Comparison of ENCODE assay signal across 1 cellular context in the genomic region with DNA sequence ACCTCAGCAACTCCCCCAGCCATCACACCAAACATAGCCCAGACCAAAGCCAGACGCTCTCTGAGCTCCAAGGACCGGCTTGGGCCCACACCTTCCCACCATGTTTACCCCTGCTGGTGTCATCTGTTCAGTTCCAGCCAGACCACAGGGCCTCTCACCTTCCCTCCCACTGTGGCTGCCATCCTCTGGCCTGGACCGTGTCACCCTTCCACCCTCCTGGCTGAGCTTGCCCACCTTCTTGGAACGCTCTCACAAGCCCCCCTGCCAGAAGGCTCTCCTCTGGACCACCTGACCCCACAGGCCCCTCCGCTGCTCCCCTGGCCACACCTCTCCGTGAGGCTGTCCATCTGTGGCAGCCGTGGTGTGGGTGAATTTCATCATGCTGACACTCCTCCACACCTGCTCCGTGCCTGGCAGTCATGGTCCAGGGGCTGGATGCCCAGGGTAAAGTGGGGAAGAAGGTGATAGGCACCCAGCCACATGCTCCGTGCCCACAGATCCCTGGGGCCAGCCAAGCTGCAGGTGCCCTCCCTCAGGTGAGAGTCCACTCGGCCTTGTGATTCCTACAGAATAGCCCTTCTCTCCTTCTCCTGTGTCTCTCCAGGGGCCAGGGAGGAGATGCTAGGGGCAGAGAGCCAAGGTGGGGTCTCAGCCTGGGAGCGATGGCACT.
TF ChIP-seq lines count a peak whose summit lies in the region.

No MANE protein-coding gene starts in this region.

TF ChIP-seq in SK-N-SH treated with all-trans-retinoic acid at 6 μM for 48 hours, 23 proteins besides CTCF, POLR2A, EP300 and RAD21 (continued from another document):
- TF ChIP-seq, protein P1, sequence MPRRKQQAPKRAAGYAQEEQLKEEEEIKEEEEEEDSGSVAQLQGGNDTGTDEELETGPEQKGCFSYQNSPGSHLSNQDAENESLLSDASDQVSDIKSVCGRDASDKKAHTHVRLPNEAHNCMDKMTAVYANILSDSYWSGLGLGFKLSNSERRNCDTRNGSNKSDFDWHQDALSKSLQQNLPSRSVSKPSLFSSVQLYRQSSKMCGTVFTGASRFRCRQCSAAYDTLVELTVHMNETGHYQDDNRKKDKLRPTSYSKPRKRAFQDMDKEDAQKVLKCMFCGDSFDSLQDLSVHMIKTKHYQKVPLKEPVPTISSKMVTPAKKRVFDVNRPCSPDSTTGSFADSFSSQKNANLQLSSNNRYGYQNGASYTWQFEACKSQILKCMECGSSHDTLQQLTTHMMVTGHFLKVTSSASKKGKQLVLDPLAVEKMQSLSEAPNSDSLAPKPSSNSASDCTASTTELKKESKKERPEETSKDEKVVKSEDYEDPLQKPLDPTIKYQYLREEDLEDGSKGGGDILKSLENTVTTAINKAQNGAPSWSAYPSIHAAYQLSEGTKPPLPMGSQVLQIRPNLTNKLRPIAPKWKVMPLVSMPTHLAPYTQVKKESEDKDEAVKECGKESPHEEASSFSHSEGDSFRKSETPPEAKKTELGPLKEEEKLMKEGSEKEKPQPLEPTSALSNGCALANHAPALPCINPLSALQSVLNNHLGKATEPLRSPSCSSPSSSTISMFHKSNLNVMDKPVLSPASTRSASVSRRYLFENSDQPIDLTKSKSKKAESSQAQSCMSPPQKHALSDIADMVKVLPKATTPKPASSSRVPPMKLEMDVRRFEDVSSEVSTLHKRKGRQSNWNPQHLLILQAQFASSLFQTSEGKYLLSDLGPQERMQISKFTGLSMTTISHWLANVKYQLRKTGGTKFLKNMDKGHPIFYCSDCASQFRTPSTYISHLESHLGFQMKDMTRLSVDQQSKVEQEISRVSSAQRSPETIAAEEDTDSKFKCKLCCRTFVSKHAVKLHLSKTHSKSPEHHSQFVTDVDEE (CRISPR knock-in tag; IDR thresholded peaks at IDR 0.05), result no peak
- TF ChIP-seq TOX (CRISPR knock-in tag; IDR thresholded peaks at IDR 0.05; ENCODE audit: borderline replicate concordance), result no peak
- TF ChIP-seq, protein P2, sequence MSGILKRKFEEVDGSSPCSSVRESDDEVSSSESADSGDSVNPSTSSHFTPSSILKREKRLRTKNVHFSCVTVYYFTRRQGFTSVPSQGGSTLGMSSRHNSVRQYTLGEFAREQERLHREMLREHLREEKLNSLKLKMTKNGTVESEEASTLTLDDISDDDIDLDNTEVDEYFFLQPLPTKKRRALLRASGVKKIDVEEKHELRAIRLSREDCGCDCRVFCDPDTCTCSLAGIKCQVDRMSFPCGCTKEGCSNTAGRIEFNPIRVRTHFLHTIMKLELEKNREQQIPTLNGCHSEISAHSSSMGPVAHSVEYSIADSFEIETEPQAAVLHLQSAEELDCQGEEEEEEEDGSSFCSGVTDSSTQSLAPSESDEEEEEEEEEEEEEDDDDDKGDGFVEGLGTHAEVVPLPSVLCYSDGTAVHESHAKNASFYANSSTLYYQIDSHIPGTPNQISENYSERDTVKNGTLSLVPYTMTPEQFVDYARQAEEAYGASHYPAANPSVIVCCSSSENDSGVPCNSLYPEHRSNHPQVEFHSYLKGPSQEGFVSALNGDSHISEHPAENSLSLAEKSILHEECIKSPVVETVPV (CRISPR knock-in tag; IDR thresholded peaks at IDR 0.05), result no peak
TF ChIP-seq in SK-N-SH treated with all-trans-retinoic acid at 6 μM for 48 hours: peak in this region for 0.
